In the genomic region with DNA sequence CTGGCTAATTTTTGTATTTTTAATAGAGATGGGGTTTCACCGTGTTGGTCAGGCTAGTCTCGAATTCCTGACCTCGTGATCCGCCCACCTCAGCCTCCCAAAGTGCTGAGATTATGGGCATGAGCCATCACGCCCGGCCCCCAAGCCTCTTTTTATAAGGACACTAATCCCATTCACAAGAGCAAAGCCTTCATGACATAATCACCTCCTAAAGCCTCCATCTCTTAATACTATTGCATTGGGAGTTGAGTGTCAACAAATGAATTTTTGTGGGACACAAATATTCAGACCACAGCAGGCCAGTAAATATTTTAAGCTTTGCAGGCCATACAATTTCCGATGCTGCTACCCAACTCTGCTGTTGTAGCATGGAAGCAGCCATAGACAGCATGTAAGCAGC, we compare ENCODE assay signal across 30 cellular contexts. TPM values are rescaled to one million over a fixed set of nuclear protein-coding genes. Genes with fewer than 3 reads are reported as not detected.
"Had no signal": no experiment of that assay in that cellular context is flagged by ENCODE, and none has a peak within 500 bp of the region (broad histone marks: within the 10 kb centered on the region; RNA-seq: fewer than 3 reads in every experiment).

No MANE protein-coding gene starts in this region.

- H3K27ac Mint-ChIP-seq: activated CD4-positive, alpha-beta T cell treated with anti-CD3 and anti-CD28 coated beads, Interleukin-2, amount 10 ng/mL, durations not matched to agents 7 days and 5 days; activated CD8-positive, alpha-beta memory T cell treated with anti-CD3 and anti-CD28 coated beads, Interleukin-2, amount 10 ng/mL, durations not matched to agents 7 days and 5 days; activated CD8-positive, alpha-beta T cell treated with anti-CD3 and anti-CD28 coated beads for 36 hours; activated naive CD4-positive, alpha-beta T cell treated with anti-CD3 and anti-CD28 coated beads, Interleukin-2, amount 50 U/mL, for 72 hours; activated T-helper 17 cell treated with anti-CD3 and anti-CD28 coated beads, Interleukin-2, amount 50 U/mL, for 72 hours; nephron; stimulated activated naive CD8-positive, alpha-beta T cell treated with anti-CD3 and anti-CD28 coated beads, Interleukin-15, Interleukin-2, amounts not matched to agents 100 ng/mL and 50 ng/mL, for 24 hours had no signal

- H3K4me1 ChIP-seq: psoas muscle, right atrium auricular region, thyroid gland, upper lobe of right lung had no signal

- DNase-seq: activated CD4-positive, alpha-beta T cell treated with anti-CD3 and anti-CD28 coated beads, Interleukin-2, amount 10 ng/mL, durations not matched to agents 7 days and 5 days; activated CD4-positive, CD25-positive, alpha-beta regulatory T cell treated with anti-CD3 and anti-CD28 coated beads, Interleukin-2, amount 50 U/mL, for 72 hours; activated CD8-positive, alpha-beta memory T cell treated with anti-CD3 and anti-CD28 coated beads, Interleukin-2, amount 10 ng/mL, durations not matched to agents 7 days and 5 days; activated CD8-positive, alpha-beta T cell treated with anti-CD3 and anti-CD28 coated beads for 36 hours; activated T-cell treated with anti-CD3 and anti-CD28 coated beads for 4 hours; aorta; brain microvascular endothelial cell; caudate nucleus; dermis blood vessel endothelial cell; effector CD8-positive, alpha-beta T cell; erythroblast; foreskin melanocyte; hypothalamus; left ventricle myocardium superior; mammary epithelial cell; midbrain; pancreas; psoas muscle; stimulated activated CD4-positive, alpha-beta T cell treated with anti-CD3 and anti-CD28 coated beads, Interleukin-12 subunit alpha, Interleukin-12 subunit beta, amount 100 ng/mL, for 4 hours; substantia nigra; T-helper 2 cell; thyroid gland; upper lobe of right lung had no signal

- H3K9me3 Mint-ChIP-seq: activated CD4-positive, alpha-beta T cell treated with anti-CD3 and anti-CD28 coated beads, Interleukin-2, amount 10 ng/mL, durations not matched to agents 7 days and 5 days; activated CD8-positive, alpha-beta T cell treated with anti-CD3 and anti-CD28 coated beads for 36 hours; activated naive CD4-positive, alpha-beta T cell treated with anti-CD3 and anti-CD28 coated beads, Interleukin-2, amount 50 U/mL, for 72 hours; activated T-helper 17 cell treated with anti-CD3 and anti-CD28 coated beads, Interleukin-2, amount 50 U/mL, for 72 hours; nephron; stimulated activated naive CD8-positive, alpha-beta T cell treated with anti-CD3 and anti-CD28 coated beads, Interleukin-15, Interleukin-2, amounts not matched to agents 100 ng/mL and 50 ng/mL, for 24 hours had no signal

- H3K4me1 Mint-ChIP-seq: activated CD4-positive, alpha-beta T cell treated with anti-CD3 and anti-CD28 coated beads, Interleukin-2, amount 10 ng/mL, durations not matched to agents 7 days and 5 days; activated CD8-positive, alpha-beta memory T cell treated with anti-CD3 and anti-CD28 coated beads, Interleukin-2, amount 10 ng/mL, durations not matched to agents 7 days and 5 days; activated T-helper 17 cell treated with anti-CD3 and anti-CD28 coated beads, Interleukin-2, amount 50 U/mL, for 72 hours; nephron had no signal

- H3K36me3 ChIP-seq: brain microvascular endothelial cell, neutrophil, pancreas, right atrium auricular region, thyroid gland, upper lobe of right lung had no signal

- H3K4me3 Mint-ChIP-seq: activated CD4-positive, alpha-beta T cell treated with anti-CD3 and anti-CD28 coated beads, Interleukin-2, amount 10 ng/mL, durations not matched to agents 7 days and 5 days; activated CD8-positive, alpha-beta memory T cell treated with anti-CD3 and anti-CD28 coated beads, Interleukin-2, amount 10 ng/mL, durations not matched to agents 7 days and 5 days; activated CD8-positive, alpha-beta T cell treated with anti-CD3 and anti-CD28 coated beads for 36 hours; activated T-helper 17 cell treated with anti-CD3 and anti-CD28 coated beads, Interleukin-2, amount 50 U/mL, for 72 hours; nephron; stimulated activated naive CD8-positive, alpha-beta T cell treated with anti-CD3 and anti-CD28 coated beads, Interleukin-15, Interleukin-2, amounts not matched to agents 100 ng/mL and 50 ng/mL, for 24 hours had no signal

- H3K27ac ChIP-seq: brain microvascular endothelial cell, neutrophil, pancreas, psoas muscle, right atrium auricular region, thyroid gland, upper lobe of right lung had no signal

- H3K4me3 ChIP-seq: pancreas, psoas muscle, right atrium auricular region, thyroid gland, upper lobe of right lung had no signal

- H3K27me3 ChIP-seq: brain microvascular endothelial cell, neutrophil, pancreas, right atrium auricular region, thyroid gland, upper lobe of right lung had no signal

- H3K36me3 Mint-ChIP-seq: activated CD8-positive, alpha-beta memory T cell treated with anti-CD3 and anti-CD28 coated beads, Interleukin-2, amount 10 ng/mL, durations not matched to agents 7 days and 5 days; activated naive CD4-positive, alpha-beta T cell treated with anti-CD3 and anti-CD28 coated beads, Interleukin-2, amount 50 U/mL, for 72 hours had no signal

- ATAC-seq: activated CD8-positive, alpha-beta memory T cell treated with anti-CD3 and anti-CD28 coated beads, Interleukin-2, amount 10 ng/mL, durations not matched to agents 7 days and 5 days; activated CD8-positive, alpha-beta T cell treated with anti-CD3 and anti-CD28 coated beads for 36 hours; activated naive CD4-positive, alpha-beta T cell treated with anti-CD3 and anti-CD28 coated beads, Interleukin-2, amount 50 U/mL, for 72 hours; activated T-helper 17 cell treated with anti-CD3 and anti-CD28 coated beads, Interleukin-2, amount 50 U/mL, for 72 hours; left ventricle myocardium superior; pancreas; psoas muscle; upper lobe of right lung had no signal

- H3K9me3 ChIP-seq: neutrophil, pancreas, psoas muscle, right atrium auricular region, upper lobe of right lung had no signal

RNA-seq across cellular contexts. Expression of a gene that starts 10.9 kb away (rescaled TPM):
- total RNA-seq: activated CD4-positive, alpha-beta T cell treated with anti-CD3 and anti-CD28 coated beads, Interleukin-2, amount 10 ng/mL, durations not matched to agents 7 days and 5 days; activated CD8-positive, alpha-beta memory T cell treated with anti-CD3 and anti-CD28 coated beads, Interleukin-2, amount 10 ng/mL, durations not matched to agents 7 days and 5 days; activated CD8-positive, alpha-beta T cell treated with anti-CD3 and anti-CD28 coated beads for 36 hours; activated naive CD4-positive, alpha-beta T cell treated with anti-CD3 and anti-CD28 coated beads, Interleukin-2, amount 50 U/mL, for 72 hours; activated T-helper 17 cell treated with anti-CD3 and anti-CD28 coated beads, Interleukin-2, amount 50 U/mL, for 72 hours; aorta; dermis blood vessel endothelial cell; fibroblast of lung; left ventricle myocardium superior; mammary epithelial cell; psoas muscle; right atrium auricular region; upper lobe of right lung had no signal
